ENCODE assay signal across 29 cellular contexts in the genomic region with DNA sequence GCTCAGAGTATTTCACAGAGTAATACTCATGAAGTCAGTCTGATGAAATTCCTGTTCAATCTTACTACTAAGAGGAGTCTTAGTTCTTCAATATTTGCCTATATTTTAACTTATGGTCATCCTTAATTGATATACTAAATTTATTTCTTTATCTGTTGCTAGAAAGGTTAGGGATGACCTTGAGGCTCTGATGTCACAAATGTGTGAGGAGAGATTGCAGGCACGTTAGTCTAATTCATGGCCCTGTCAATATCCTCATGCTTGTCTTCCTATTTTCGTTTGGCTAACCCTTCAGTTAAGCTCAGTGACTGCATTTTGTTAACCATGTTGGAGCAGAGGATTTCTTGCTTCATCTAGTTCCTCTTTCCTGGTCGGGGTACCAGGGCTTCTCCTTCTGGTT.
"Had no signal": no experiment of that assay in that cellular context is flagged by ENCODE, and none has a peak within 500 bp of the region (broad histone marks: within the 10 kb centered on the region; RNA-seq: fewer than 3 reads in every experiment).

No MANE protein-coding gene starts in this region.

- H3K27me3 ChIP-seq: brain microvascular endothelial cell, esophagus muscularis mucosa, foreskin keratinocyte, gastrocnemius medialis, heart left ventricle had no signal

- H3K27ac ChIP-seq: brain microvascular endothelial cell, coronary artery, esophagus muscularis mucosa, foreskin keratinocyte, gastrocnemius medialis, heart left ventricle had no signal

- H3K36me3 ChIP-seq: brain microvascular endothelial cell, esophagus muscularis mucosa, gastrocnemius medialis, heart left ventricle had no signal

- FAIRE-seq: astrocyte, bronchial epithelial cell had no signal

- H3K9me3 ChIP-seq: esophagus muscularis mucosa, gastrocnemius medialis had no signal

- H3K4me3 ChIP-seq: coronary artery, esophagus muscularis mucosa, gastrocnemius medialis, heart left ventricle had no signal

- H3K4me1 ChIP-seq: esophagus muscularis mucosa, foreskin keratinocyte, gastrocnemius medialis, heart left ventricle had no signal

- ATAC-seq: activated CD4-positive, alpha-beta T cell treated with anti-CD3 and anti-CD28 coated beads for 36 hours; activated CD8-positive, alpha-beta memory T cell treated with anti-CD3 and anti-CD28 coated beads, Interleukin-2, amount 10 ng/mL, durations not matched to agents 7 days and 5 days; activated CD8-positive, alpha-beta T cell treated with anti-CD3 and anti-CD28 coated beads, Interleukin-2, amount 10 ng/mL, durations not matched to agents 7 days and 5 days; activated T-cell treated with anti-CD3 and anti-CD28 coated beads, Interleukin-2, amount 50 U/mL, for 72 hours; effector memory CD8-positive, alpha-beta T cell; foreskin keratinocyte; gastrocnemius medialis; heart left ventricle had no signal

- DNase-seq: activated CD4-positive, alpha-beta memory T cell treated with anti-CD3 and anti-CD28 coated beads for 36 hours; activated CD4-positive, alpha-beta T cell treated with anti-CD3 and anti-CD28 coated beads for 36 hours; activated CD4-positive, alpha-beta T cell treated with anti-CD3 and anti-CD28 coated beads, Interleukin-2, amount 10 ng/mL, durations not matched to agents 24 days and 14 days; activated CD4-positive, CD25-positive, alpha-beta regulatory T cell; activated CD4-positive, CD25-positive, alpha-beta regulatory T cell treated with anti-CD3 and anti-CD28 coated beads, Interleukin-2, amount 50 U/mL, for 72 hours; activated CD8-positive, alpha-beta memory T cell treated with anti-CD3 and anti-CD28 coated beads, Interleukin-2, amount 10 ng/mL, durations not matched to agents 7 days and 5 days; activated CD8-positive, alpha-beta memory T cell treated with anti-CD3 and anti-CD28 coated beads, Interleukin-2, amount 50 U/mL, for 4 hours; activated CD8-positive, alpha-beta T cell treated with anti-CD3 and anti-CD28 coated beads, Interleukin-2, amount 10 ng/mL, durations not matched to agents 7 days and 5 days; activated gamma-delta T cell; activated naive CD4-positive, alpha-beta T cell; activated naive CD4-positive, alpha-beta T cell treated with anti-CD3 and anti-CD28 coated beads, Interleukin-2, amount 10 ng/mL, durations not matched to agents 7 days and 5 days; activated T-cell treated with anti-CD3 and anti-CD28 coated beads, Interleukin-2, amount 50 U/mL, for 1 hour; activated T-cell treated with anti-CD3 and anti-CD28 coated beads, Interleukin-2, amount 50 U/mL, for 72 hours; amniotic stem cell; anterior cingulate cortex; brain microvascular endothelial cell; effector CD4-positive, alpha-beta T cell; effector memory CD8-positive, alpha-beta T cell; erythroblast; foreskin keratinocyte; gastrocnemius medialis; glutamatergic neuron; heart left ventricle; hypothalamus; T1000 had no signal
